Comparison of ENCODE assay signal across 16 cellular contexts in genomic region chr2:106843910-106844250, GRCh38.
"Had no signal": no experiment of that assay in that cellular context is flagged by ENCODE, and none has a peak within 500 bp of the region (broad histone marks: within the 10 kb centered on the region; RNA-seq: fewer than 3 reads in every experiment).

No MANE protein-coding gene starts in this region.

- H3K79me2 ChIP-seq: hepatocyte had no signal

- H3K4me2 ChIP-seq: hepatocyte had no signal

- H3K4me3 ChIP-seq: hepatocyte, left ventricle myocardium inferior, thyroid gland, vagina had no signal

- H3K36me3 ChIP-seq: left ventricle myocardium inferior, thyroid gland, vagina had no signal

- FAIRE-seq: endometrium, keratinocyte had no signal

- H3K4me1 ChIP-seq: left ventricle myocardium inferior, vagina had no signal

- H2AFZ ChIP-seq: hepatocyte had no signal

- H3K9me3 ChIP-seq: left ventricle myocardium inferior, thyroid gland, vagina had no signal

- H3K27me3 ChIP-seq: hepatocyte, thyroid gland, vagina had no signal

- H3K27ac ChIP-seq: hepatocyte, left ventricle myocardium inferior, vagina had no signal

- ATAC-seq: activated CD8-positive, alpha-beta T cell treated with anti-CD3 and anti-CD28 coated beads, Interleukin-2, amount 10 ng/mL, durations not matched to agents 7 days and 5 days; activated naive CD4-positive, alpha-beta T cell treated with anti-CD3 and anti-CD28 coated beads, Interleukin-2, amount 50 U/mL, for 72 hours; natural killer cell; stimulated activated effector memory CD8-positive, alpha-beta T cell treated with anti-CD3 and anti-CD28 coated beads, Interleukin-12 subunit alpha, Interleukin-12 subunit beta, amount 100 ng/mL, for 72 hours had no signal

- DNase-seq: activated CD4-positive, alpha-beta T cell treated with anti-CD3 and anti-CD28 coated beads, Interleukin-2, amount 10 ng/mL, durations not matched to agents 24 days and 14 days; activated CD4-positive, CD25-positive, alpha-beta regulatory T cell; activated CD8-positive, alpha-beta memory T cell treated with anti-CD3 and anti-CD28 coated beads, Interleukin-2, amount 50 U/mL, for 4 hours; activated CD8-positive, alpha-beta T cell treated with anti-CD3 and anti-CD28 coated beads, Interleukin-2, amount 10 ng/mL, durations not matched to agents 7 days and 5 days; activated gamma-delta T cell; activated T-cell treated with anti-CD3 and anti-CD28 coated beads, Interleukin-2, amount 50 U/mL, for 48 hours; left ventricle myocardium inferior; natural killer cell; stimulated activated CD4-positive, alpha-beta T cell treated with anti-CD3 and anti-CD28 coated beads, Interleukin-12 subunit alpha, Interleukin-12 subunit beta, amount 100 ng/mL, for 4 hours; thyroid gland had no signal
